17 cellular contexts compared by ENCODE assay signal in the genomic region with DNA sequence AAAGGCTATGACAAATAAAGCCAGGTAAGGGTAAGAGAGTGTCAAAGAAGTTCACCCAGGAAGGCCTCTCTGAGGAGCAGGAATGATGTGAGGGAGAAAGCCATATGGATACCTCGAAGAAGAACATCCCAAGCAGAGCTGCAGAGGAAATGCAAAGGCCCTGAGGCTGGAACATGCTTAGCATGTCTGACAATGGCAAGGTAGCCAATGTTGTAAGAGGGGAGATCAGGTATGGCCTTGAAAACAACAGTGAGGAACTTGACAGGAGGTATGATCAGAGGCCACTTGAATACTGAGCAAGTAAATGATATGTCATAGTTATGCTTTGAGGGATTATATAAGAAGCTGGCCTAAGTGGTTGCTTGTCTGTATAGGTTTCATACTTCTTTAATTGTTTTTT. TPM values are rescaled to one million over a fixed set of nuclear protein-coding genes. Genes with fewer than 3 reads are reported as not detected.
DNase-seq lines count a peak whose midpoint lies in the region; ATAC-seq, FAIRE-seq and TF ChIP-seq lines count a peak whose summit lies in the region.
"Had no signal": no experiment of that assay in that cellular context is flagged by ENCODE, and none has a peak within 500 bp of the region (broad histone marks: within the 10 kb centered on the region; RNA-seq: fewer than 3 reads in every experiment).

No MANE protein-coding gene starts in this region.

- H3K4me3 ChIP-seq in KMS-11 (IDR thresholded peaks at IDR 0.05; ENCODE audit: insufficient read depth, low read depth, low read length) (no peak overlapping the region), astrocyte (ENCODE audit: insufficient read depth, low read depth, low read length) (no peak overlapping the region), skeletal muscle satellite cell (ENCODE audit: low read length) (peak overlapping the region; percentile 32), kidney (ENCODE audit: low read length in 2 of 2) (no peak overlapping the region)
- H3K4me3 ChIP-seq: A549, body of pancreas, left ventricle myocardium inferior had no signal

- intact Hi-C loops in activated CD4-positive, alpha-beta T cell treated with anti-CD3 and anti-CD28 coated beads, Interleukin-2, amount 10 ng/mL, durations not matched to agents 24 days and 14 days (cut with micrococcal nuclease) = loop anchor here (10.0 kb wide), 1 partner anchor 347 kb away; no protein-coding TSS in a partner anchor
- intact Hi-C loops in kidney (cut with DNase I) = no loop called here

- H3K36me3 ChIP-seq in KMS-11 (ENCODE audit: insufficient read depth) (no peaks in the 10 kb centered on the region), astrocyte (ENCODE audit: insufficient read depth, low read length) (no peaks in the 10 kb centered on the region), skeletal muscle satellite cell (ENCODE audit: insufficient read depth, low read length) (no peaks in the 10 kb centered on the region), kidney (ENCODE audit: control insufficient read depth in 1 of 2, insufficient read depth in 2 of 2, low read length in 2 of 2) (no peaks in the 10 kb centered on the region)
- H3K36me3 ChIP-seq: left ventricle myocardium inferior had no signal

- H3K36me3 Mint-ChIP-seq in activated CD4-positive, alpha-beta T cell treated with anti-CD3 and anti-CD28 coated beads, Interleukin-2, amount 10 ng/mL, durations not matched to agents 24 days and 14 days (ENCODE audit: low read depth) = peaks cover 30% of the 10 kb centered on the region
- no peaks in the 10 kb centered on the region for H3K36me3 Mint-ChIP-seq in astrocyte (ENCODE audit: low read depth, unreplicated experiment)

- H3K79me2 ChIP-seq in KMS-11 (ENCODE audit: insufficient read depth, low read depth) = peaks cover 80% of the 10 kb centered on the region
- peaks cover 78% of the 10 kb centered on the region for H3K79me2 ChIP-seq in astrocyte (ENCODE audit: insufficient read depth, low read length)

- TF ChIP-seq CTCF in KMS-11 (conservative IDR thresholded peaks at IDR 0.05; ENCODE audit: low read depth, low read length) (no peak), astrocyte (IDR thresholded peaks at IDR 0.05; ENCODE audit: insufficient read depth, low read depth, low read length) (no peak), kidney (IDR thresholded peaks at IDR 0.05; ENCODE audit: borderline replicate concordance, extremely low read depth, insufficient read depth) (no peak)

- FAIRE-seq in astrocyte (lab: Jason Lieb, UNC) = no peak
- FAIRE-seq in kidney (lab: Jason Lieb, UNC) = no peak
- FAIRE-seq: A549, H54 had no signal

- H3K4me1 ChIP-seq in KMS-11 (ENCODE audit: low read depth, poor library complexity, severe bottlenecking) = peaks cover 45% of the 10 kb centered on the region
- peaks cover 3% of the 10 kb centered on the region for H3K4me1 ChIP-seq in astrocyte (ENCODE audit: insufficient read depth, low read length)
- peaks cover 30% of the 10 kb centered on the region for H3K4me1 ChIP-seq in skeletal muscle satellite cell (ENCODE audit: control insufficient read depth, insufficient read depth, low read length)
- peaks cover 7 to 10% of the 10 kb centered on the region in 2 donors for H3K4me1 ChIP-seq in kidney (ENCODE audit: control insufficient read depth in 1 of 2, insufficient read depth in 1 of 2, low read depth in 1 of 2, low read length in 2 of 2)

- peaks cover 45% of the 10 kb centered on the region for H3K4me1 Mint-ChIP-seq in activated CD4-positive, alpha-beta T cell treated with anti-CD3 and anti-CD28 coated beads, Interleukin-2, amount 10 ng/mL, durations not matched to agents 24 days and 14 days
- H3K4me1 Mint-ChIP-seq in astrocyte (ENCODE audit: low read depth, unreplicated experiment) = peaks cover 11% of the 10 kb centered on the region

- H3K9me3 ChIP-seq in astrocyte (ENCODE audit: insufficient read depth, low read depth, low read length) (no peaks in the 10 kb centered on the region), skeletal muscle satellite cell (replicated peaks; ENCODE audit: low read length) (no peaks in the 10 kb centered on the region), kidney (ENCODE audit: control insufficient read depth in 1 of 2, low read length in 2 of 2) (no peaks in the 10 kb centered on the region)
- H3K9me3 ChIP-seq: A549, body of pancreas, left ventricle myocardium inferior had no signal

- peaks cover 5% of the 10 kb centered on the region; the same call in 1 of the 2 replicates for H4K20me1 ChIP-seq in KMS-11 (ENCODE audit: insufficient read depth)
- peaks cover 7% of the 10 kb centered on the region for H4K20me1 ChIP-seq in astrocyte (ENCODE audit: insufficient read depth, low read length)

- no peak for DNase-seq in activated CD4-positive, alpha-beta T cell treated with anti-CD3 and anti-CD28 coated beads, Interleukin-2, amount 10 ng/mL, durations not matched to agents 24 days and 14 days
- DNase-seq in activated CD4-positive, alpha-beta T cell treated with anti-CD3 and anti-CD28 coated beads, Interleukin-2, amount 50 U/mL, for 4 hours = no peak
- DNase-seq in astrocyte (ENCODE audit: low read depth) (no peak), kidney (no peak), NCI-H446 treated with DMSO at 0.1 percent for 48 hours (lab: John Stamatoyannopoulos, UW) (no peak)
- DNase-seq: body of pancreas; KG1; left ventricle myocardium inferior; NCI-H187; NCI-H524 treated with DMSO at 0.1 percent for 48 hours; retina; stimulated activated CD4-positive, alpha-beta T cell treated with anti-CD3 and anti-CD28 coated beads, Interleukin-1b, Interleukin-23, amount 100 ng/mL, for 48 hours had no signal

- no peak overlapping the region for H3K9ac ChIP-seq in KMS-11
- H3K9ac ChIP-seq in astrocyte (ENCODE audit: low read length) = no peak overlapping the region
- H3K9ac ChIP-seq in skeletal muscle satellite cell (ENCODE audit: low read depth, low read length) = no peak overlapping the region
- H3K9ac ChIP-seq in kidney (ENCODE audit: low read length in 2 of 2) = no peak overlapping the region

- H3K4me2 ChIP-seq in KMS-11 (peak overlapping the region; percentile 78; the same call in 1 of the 2 replicates), astrocyte (ENCODE audit: low read length) (peak overlapping the region; percentile 47), skeletal muscle satellite cell (ENCODE audit: low read length) (peak overlapping the region; percentile 96)
- H3K4me2 ChIP-seq: A549 had no signal

- peak overlapping the region; percentile 68 for H3K4me3 Mint-ChIP-seq in activated CD4-positive, alpha-beta T cell treated with anti-CD3 and anti-CD28 coated beads, Interleukin-2, amount 10 ng/mL, durations not matched to agents 24 days and 14 days
- H3K4me3 Mint-ChIP-seq in astrocyte (ENCODE audit: unreplicated experiment) = no peak overlapping the region

- H3K9me3 Mint-ChIP-seq in activated CD4-positive, alpha-beta T cell treated with anti-CD3 and anti-CD28 coated beads, Interleukin-2, amount 10 ng/mL, durations not matched to agents 24 days and 14 days = no peaks in the 10 kb centered on the region
- H3K9me3 Mint-ChIP-seq in astrocyte (ENCODE audit: unreplicated experiment) = no peaks in the 10 kb centered on the region

- H3K27me3 ChIP-seq in KMS-11 (ENCODE audit: insufficient read depth, low read depth) (no peaks in the 10 kb centered on the region), astrocyte (ENCODE audit: insufficient read depth, low read length) (no peaks in the 10 kb centered on the region), skeletal muscle satellite cell (ENCODE audit: control insufficient read depth, insufficient read depth, low read length) (no peaks in the 10 kb centered on the region)
- H3K27me3 ChIP-seq: body of pancreas had no signal

- H3K27ac ChIP-seq in KMS-11 = no peak overlapping the region
- no peak overlapping the region for H3K27ac ChIP-seq in astrocyte (ENCODE audit: low read depth, low read length)
- no peak overlapping the region for H3K27ac ChIP-seq in kidney (ENCODE audit: low read depth in 2 of 2, low read length in 2 of 2)
- H3K27ac ChIP-seq: A549, body of pancreas, left ventricle myocardium inferior had no signal

- H2AFZ ChIP-seq in KMS-11 (ENCODE audit: low read depth) (no peak overlapping the region), astrocyte (ENCODE audit: low read depth, low read length) (no peak overlapping the region)

- H3K27ac Mint-ChIP-seq in activated CD4-positive, alpha-beta T cell treated with anti-CD3 and anti-CD28 coated beads, Interleukin-2, amount 10 ng/mL, durations not matched to agents 24 days and 14 days = no peak overlapping the region
- H3K27ac Mint-ChIP-seq in astrocyte (ENCODE audit: unreplicated experiment) = no peak overlapping the region

- no peak for ATAC-seq in HG03439 (IDR thresholded peaks at IDR 0.05; ENCODE audit: unreplicated experiment)
- ATAC-seq: A549, body of pancreas had no signal

- H3K27me3 Mint-ChIP-seq in activated CD4-positive, alpha-beta T cell treated with anti-CD3 and anti-CD28 coated beads, Interleukin-2, amount 10 ng/mL, durations not matched to agents 24 days and 14 days = no peaks in the 10 kb centered on the region
- no peaks in the 10 kb centered on the region for H3K27me3 Mint-ChIP-seq in astrocyte (ENCODE audit: low read depth, unreplicated experiment)

RNA-seq across cellular contexts. Expression of a gene that starts 3.8 kb away (rescaled TPM):
- total RNA-seq in activated CD4-positive, alpha-beta T cell treated with anti-CD3 and anti-CD28 coated beads, Interleukin-2, amount 10 ng/mL, durations not matched to agents 24 days and 14 days = 35.0 and 39.9 TPM in 2 replicates
- total RNA-seq in astrocyte (11.9 and 13.9 TPM in 2 replicates), kidney (20.8 TPM)
- 42.8 and 52.9 TPM in 2 replicates for total RNA-seq in skeletal muscle satellite cell (2012; rRNA removed)
- polyA plus RNA-seq in kidney (ENCODE audit: insufficient read depth, low read depth, low replicate concordance) = 6.1 TPM

RNA-seq across cellular contexts. Expression of a gene that starts 15.3 kb away (rescaled TPM):
- total RNA-seq in activated CD4-positive, alpha-beta T cell treated with anti-CD3 and anti-CD28 coated beads, Interleukin-2, amount 10 ng/mL, durations not matched to agents 24 days and 14 days = 111 and 114 TPM in 2 replicates
- 45.4 and 50.9 TPM in 2 replicates for total RNA-seq in astrocyte
- 46.5 and 65.9 TPM in 2 replicates for total RNA-seq in skeletal muscle satellite cell (2012; rRNA removed)
- 48.0 TPM for total RNA-seq in kidney
- polyA plus RNA-seq in kidney (ENCODE audit: insufficient read depth, low read depth, low replicate concordance) = 25.5 TPM
